1 cellular context compared by ENCODE assay signal in genomic region chr3:53161820-53162671, GRCh38.
TF ChIP-seq lines count a peak whose summit lies in the region.

No MANE protein-coding gene starts in this region.

TF ChIP-seq in H1, 55 proteins besides CTCF, POLR2A, EP300 and RAD21:
- TF ChIP-seq CEBPB (IDR thresholded peaks at IDR 0.05; ENCODE audit: low read depth, low read length) (no peak), MAX (IDR thresholded peaks at IDR 0.05) (peak; percentile 21; the same call in 1 of the 2 replicates)
